Comparison of ENCODE assay signal across 8 cellular contexts in genomic region chr1:23423415-23424170, GRCh38. TPM values are rescaled to one million over a fixed set of nuclear protein-coding genes. Genes with fewer than 3 reads are reported as not detected.
A peak's percentile ranks its signal among the peaks of the same experiment; 100 is the strongest.
DNase-seq lines count a peak whose midpoint lies in the region; ATAC-seq and TF ChIP-seq lines count a peak whose summit lies in the region.

No MANE protein-coding gene starts in this region.

- no peaks in the 10 kb centered on the region for H3K79me2 ChIP-seq in PC-9 (ENCODE audit: low read depth)

- peak in 1 of 5 donors; percentile 8 for DNase-seq in CD8-positive, alpha-beta memory T cell
- peak; percentile 10 for DNase-seq in activated CD8-positive, alpha-beta T cell treated with anti-CD3 and anti-CD28 coated beads for 36 hours
- DNase-seq in left cardiac atrium (no peak), sigmoid colon (no peak), PC-9 (no peak)

- no peaks in the 10 kb centered on the region for H3K36me3 ChIP-seq in CD8-positive, alpha-beta memory T cell (ENCODE audit: insufficient read depth, low read length)
- H3K36me3 ChIP-seq in sigmoid colon (peaks cover 0 to 9% (median 0%) of the 10 kb centered on the region in 4 donors), PC-9 (ENCODE audit: low read depth) (no peaks in the 10 kb centered on the region)

- peak overlapping the region; percentile 39 to 87 (median 82) for H3K4me3 Mint-ChIP-seq in CD8-positive, alpha-beta memory T cell
- H3K4me3 Mint-ChIP-seq in activated CD8-positive, alpha-beta T cell treated with anti-CD3 and anti-CD28 coated beads for 36 hours = peak overlapping the region; percentile 76

- ATAC-seq in activated CD8-positive, alpha-beta T cell treated with anti-CD3 and anti-CD28 coated beads for 36 hours = no peak
- ATAC-seq in left cardiac atrium (peak; percentile 29 to 40), HG03469 (IDR thresholded peaks at IDR 0.05; ENCODE audit: unreplicated experiment) (no peak), HG03108 (IDR thresholded peaks at IDR 0.05; ENCODE audit: unreplicated experiment) (no peak), HG03442 (IDR thresholded peaks at IDR 0.05; ENCODE audit: unreplicated experiment) (no peak)

- peaks cover 22% of the 10 kb centered on the region for H3K4me1 ChIP-seq in CD8-positive, alpha-beta memory T cell (ENCODE audit: insufficient read depth, low read length)
- peaks cover 0 to 50% (median 38%) of the 10 kb centered on the region in 4 donors for H3K4me1 ChIP-seq in sigmoid colon
- H3K4me1 ChIP-seq in PC-9 (replicated peaks; ENCODE audit: insufficient read depth) = no peaks in the 10 kb centered on the region

- H3K27ac ChIP-seq in CD8-positive, alpha-beta memory T cell (ENCODE audit: low read depth, low read length) = no peak overlapping the region
- H3K27ac ChIP-seq in sigmoid colon (peak overlapping the region; percentile 81 to 89 (median 87)), PC-9 (no peak overlapping the region)

- 3 to 13% methylated on average over 36 of the region's 36 CpGs for WGBS in sigmoid colon, 2 donors

- no peaks in the 10 kb centered on the region for H3K36me3 Mint-ChIP-seq in CD8-positive, alpha-beta memory T cell
- no peaks in the 10 kb centered on the region for H3K36me3 Mint-ChIP-seq in activated CD8-positive, alpha-beta T cell treated with anti-CD3 and anti-CD28 coated beads for 36 hours (ENCODE audit: low read depth)

- H3K9me3 Mint-ChIP-seq in CD8-positive, alpha-beta memory T cell = no peaks in the 10 kb centered on the region
- H3K9me3 Mint-ChIP-seq in activated CD8-positive, alpha-beta T cell treated with anti-CD3 and anti-CD28 coated beads for 36 hours = no peaks in the 10 kb centered on the region

- H3F3A ChIP-seq in PC-9 (ENCODE audit: insufficient read depth, low read depth) = 0 out of 2 replicates have a peak, but pooled peaks cover 2% of the 10 kb centered on the region

- H4K20me1 ChIP-seq in PC-9 (ENCODE audit: insufficient read depth) = no peaks in the 10 kb centered on the region

- no peak for TF ChIP-seq CTCF in activated CD8-positive, alpha-beta T cell treated with anti-CD3 and anti-CD28 coated beads for 36 hours (IDR thresholded peaks at IDR 0.05)
- TF ChIP-seq CTCF in sigmoid colon (IDR thresholded peaks at IDR 0.05) (no peak), PC-9 (conservative IDR thresholded peaks at IDR 0.05) (no peak)

- H3K4me3 ChIP-seq in CD8-positive, alpha-beta memory T cell (ENCODE audit: low read length) = peak overlapping the region; percentile 32
- H3K4me3 ChIP-seq in sigmoid colon (peak overlapping the region; percentile 67 to 79 (median 74)), PC-9 (no peak overlapping the region)

- H3K27me3 ChIP-seq in CD8-positive, alpha-beta memory T cell (ENCODE audit: insufficient read depth, low read length, poor library complexity, severe bottlenecking) = no peaks in the 10 kb centered on the region
- H3K27me3 ChIP-seq in sigmoid colon (no peaks in the 10 kb centered on the region), PC-9 (ENCODE audit: insufficient read depth, low read depth) (no peaks in the 10 kb centered on the region)

- CTCF ChIA-PET in CD8-positive, alpha-beta memory T cell (lab: Charles Lee) = interaction anchor here (0.9 to 2.3 kb wide), 2 partner anchors 20 to 117 kb away, joined by 3 to 11 read pairs; no protein-coding TSS in a partner anchor
- CTCF ChIA-PET in activated CD8-positive, alpha-beta T cell treated with anti-CD3 and anti-CD28 coated beads for 36 hours (lab: Charles Lee) = interaction anchor here (1.1 to 2.3 kb wide), 4 partner anchors 17 to 214 kb away, joined by 3 to 17 read pairs (median 7); no protein-coding TSS in a partner anchor
- CTCF ChIA-PET in PC-9 (lab: Charles Lee) = interaction anchor here (0.6 to 0.7 kb wide), 2 partner anchors 216 to 325 kb away, joined by 3 to 4 read pairs; no protein-coding TSS in a partner anchor

- POLR2A ChIA-PET in CD8-positive, alpha-beta memory T cell (lab: Charles Lee) = no interaction called here
- POLR2A ChIA-PET in activated CD8-positive, alpha-beta T cell treated with anti-CD3 and anti-CD28 coated beads for 36 hours (lab: Charles Lee) = interaction anchor here (0.6 to 1.9 kb wide), 5 partner anchors 12 to 207 kb away, joined by 3 to 6 read pairs (median 4); no protein-coding TSS in a partner anchor
- POLR2A ChIA-PET in PC-9 (lab: Charles Lee; ENCODE audit: unreplicated experiment) = interaction anchor here (0.7 kb wide), 1 partner anchor 92 kb away, joined by 7 read pairs; no protein-coding TSS in a partner anchor

- H3K27ac Mint-ChIP-seq in CD8-positive, alpha-beta memory T cell = peak overlapping the region in 4 of 8 donors; percentile 21 to 78 (median 56)
- peak overlapping the region; percentile 78 for H3K27ac Mint-ChIP-seq in activated CD8-positive, alpha-beta T cell treated with anti-CD3 and anti-CD28 coated beads for 36 hours

- no peak overlapping the region for H3K4me2 ChIP-seq in PC-9

- no peaks in the 10 kb centered on the region for H3K9me2 ChIP-seq in PC-9 (ENCODE audit: insufficient read depth)

- peaks cover 15 to 20% of the 10 kb centered on the region in 2 donors for H3K27me3 Mint-ChIP-seq in CD8-positive, alpha-beta memory T cell
- H3K27me3 Mint-ChIP-seq in activated CD8-positive, alpha-beta T cell treated with anti-CD3 and anti-CD28 coated beads for 36 hours = peaks cover 8% of the 10 kb centered on the region

- TF ChIP-seq POLR2A in sigmoid colon (IDR thresholded peaks at IDR 0.05) = no peak

- no peak overlapping the region for H2AFZ ChIP-seq in PC-9

- peaks cover 23 to 26% (median 23%) of the 10 kb centered on the region in 3 donors for H3K4me1 Mint-ChIP-seq in CD8-positive, alpha-beta memory T cell
- H3K4me1 Mint-ChIP-seq in activated CD8-positive, alpha-beta T cell treated with anti-CD3 and anti-CD28 coated beads for 36 hours (ENCODE audit: low read depth) = peaks cover 24% of the 10 kb centered on the region

- no peaks in the 10 kb centered on the region for H3K9me3 ChIP-seq in CD8-positive, alpha-beta memory T cell (ENCODE audit: low read length)
- H3K9me3 ChIP-seq in sigmoid colon = no peaks in the 10 kb centered on the region
- no peaks in the 10 kb centered on the region for H3K9me3 ChIP-seq in PC-9 (ENCODE audit: insufficient read depth, low read depth)

- no TSS peak for BruUV-seq in PC-9 (replicated peaks; lab: Mats Ljungman, UMichigan)

- TF ChIP-seq EP300 in sigmoid colon (IDR thresholded peaks at IDR 0.05) = no peak

- intact Hi-C loops in activated CD8-positive, alpha-beta T cell treated with anti-CD3 and anti-CD28 coated beads for 36 hours (cut with micrococcal nuclease) = no loop called here
- intact Hi-C loops in left cardiac atrium (cut with DNase I) (no loop called here), sigmoid colon (cut with DNase I) (loop anchor here (2.0 kb wide), 2 partner anchors 59 to 79 kb away; partner anchors contain the start of gene HNRNPR), PC-9 (cut with micrococcal nuclease; ENCODE audit: unreplicated experiment) (no loop called here)

RNA-seq across cellular contexts. Expression of gene TCEA3, which starts 1.0 kb away (rescaled TPM):
- 1 to 10 TPM; 1.4 to 1.7 TPM for total RNA-seq in CD8-positive, alpha-beta memory T cell
- 11.1 TPM for polyA plus RNA-seq in CD8-positive, alpha-beta memory T cell
- total RNA-seq in activated CD8-positive, alpha-beta T cell treated with anti-CD3 and anti-CD28 coated beads for 36 hours = 1 to 10 TPM; 7.0 to 8.3 TPM
- total RNA-seq in left cardiac atrium (10 to 100 TPM; 32.9 to 38.3 TPM), sigmoid colon (10 to 100 TPM; 26.9 to 66.2 (median 38.2) TPM), PC-9 (2021) (2.7 and 3.5 TPM in 2 replicates)
- polyA plus RNA-seq in sigmoid colon = 100 to 1,000 TPM in 2 of 3 donors, 10 to 100 TPM in 1; 75.6 to 222 (median 162) TPM

RNA-seq across cellular contexts. Expression of gene ZNF436, which starts 54.0 kb away (rescaled TPM):
- 1 to 10 TPM; 5.9 to 6.4 TPM for total RNA-seq in CD8-positive, alpha-beta memory T cell
- 4.9 TPM for polyA plus RNA-seq in CD8-positive, alpha-beta memory T cell
- 1 to 10 TPM; 5.8 to 7.2 TPM for total RNA-seq in activated CD8-positive, alpha-beta T cell treated with anti-CD3 and anti-CD28 coated beads for 36 hours
- total RNA-seq in left cardiac atrium (10 to 100 TPM; 10.1 to 14.2 TPM), sigmoid colon (10 to 100 TPM; 14.5 to 41.3 (median 16.8) TPM), PC-9 (2021) (12.2 and 14.0 TPM in 2 replicates)
- polyA plus RNA-seq in sigmoid colon = 1 to 10 TPM; 4.2 to 7.0 (median 5.1) TPM

Comparison
In these comparisons a context has a peak if more than half of its experiments do, and no peak if none do; other contexts are left out.
1. H3K27ac ChIP-seq: peak in sigmoid colon (4 of 4); none in CD8-positive, alpha-beta memory T cell (single experiment) and PC-9 (single experiment).
2. ATAC-seq: peak in left cardiac atrium (2 of 2); none in activated CD8-positive, alpha-beta T cell treated with anti-CD3 and anti-CD28 coated beads for 36 hours (single experiment), HG03469 (single experiment), HG03108 (single experiment) and HG03442 (single experiment).